8 cellular contexts compared by ENCODE assay signal in the genomic region with DNA sequence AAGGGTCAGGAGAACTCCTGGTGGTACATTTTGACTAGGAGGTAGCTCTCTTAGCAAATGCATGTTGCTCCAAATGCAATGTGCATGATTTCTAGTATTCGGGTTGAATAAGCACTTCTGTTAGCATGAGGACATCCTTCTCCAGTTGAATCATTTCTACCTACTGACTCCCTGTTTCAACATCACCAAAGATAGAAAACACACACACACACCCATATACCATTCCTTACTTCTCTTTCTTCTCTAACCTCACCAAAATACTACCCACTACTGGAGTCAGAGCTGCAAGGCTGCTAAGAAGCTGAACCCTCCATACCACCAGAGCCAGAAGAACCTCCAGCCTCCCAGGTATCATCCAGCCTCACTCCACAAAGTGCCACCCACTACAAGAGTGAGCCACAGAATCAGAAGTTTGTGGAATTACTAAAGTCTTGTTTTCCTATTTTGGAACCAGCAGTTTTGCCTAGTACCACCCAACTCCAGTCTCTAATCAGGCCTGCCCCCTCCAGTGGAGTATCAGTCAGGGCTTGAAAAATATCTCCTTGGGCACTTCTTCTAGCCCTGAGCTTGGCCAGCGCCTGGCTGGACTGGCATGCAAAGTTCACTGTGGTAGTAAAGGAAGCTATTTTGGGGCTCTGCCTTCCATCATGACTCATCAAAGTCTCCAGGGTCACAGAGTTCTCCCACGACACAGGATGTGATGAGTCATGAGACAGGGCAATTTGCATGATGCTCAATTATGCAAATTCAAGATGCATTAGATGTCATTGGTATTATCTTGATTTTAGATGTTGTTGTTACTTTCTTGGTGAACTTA.
DNase-seq lines count a peak whose midpoint lies in the region; ATAC-seq and TF ChIP-seq lines count a peak whose summit lies in the region.

No MANE protein-coding gene starts in this region.

- no peaks in the 10 kb centered on the region for H3K27me3 ChIP-seq in tibial nerve

- no peak for TF ChIP-seq POLR2A in tibial nerve (IDR thresholded peaks at IDR 0.05)

- no peak overlapping the region for H3K27ac Mint-ChIP-seq in stimulated activated effector memory CD8-positive, alpha-beta T cell treated with anti-CD3 and anti-CD28 coated beads, Interleukin-12 subunit alpha, Interleukin-12 subunit beta, amount 100 ng/mL, for 72 hours

- TF ChIP-seq CTCF in fibroblast of villous mesenchyme (IDR thresholded peaks at IDR 0.05; ENCODE audit: insufficient read depth, low read depth, low read length) = no peak
- TF ChIP-seq CTCF in tibial nerve (IDR thresholded peaks at IDR 0.05) = no peak

- DNase-seq in GDM1 (lab: John Stamatoyannopoulos, UW) (peak; percentile 6), SK-MEL-5 (ENCODE audit: low read depth, low spot score) (peak; percentile 37), fibroblast of villous mesenchyme (ENCODE audit: low read depth) (peak; percentile 88), HuH-7 (ENCODE audit: low spot score) (no peak), tibial nerve (ENCODE audit: low spot score in 2 of 2) (no peak)
- no peak for DNase-seq in stimulated activated effector memory CD8-positive, alpha-beta T cell treated with anti-CD3 and anti-CD28 coated beads, Interleukin-12 subunit alpha, Interleukin-12 subunit beta, amount 100 ng/mL, for 72 hours (ENCODE audit: low spot score in 2 of 2)

- no peak overlapping the region for H3K4me3 Mint-ChIP-seq in stimulated activated effector memory CD8-positive, alpha-beta T cell treated with anti-CD3 and anti-CD28 coated beads, Interleukin-12 subunit alpha, Interleukin-12 subunit beta, amount 100 ng/mL, for 72 hours

- no peaks in the 10 kb centered on the region for H3K36me3 ChIP-seq in tibial nerve

- no peak overlapping the region for H3K4me3 ChIP-seq in fibroblast of villous mesenchyme (ENCODE audit: low read depth, low read length)
- H3K4me3 ChIP-seq in tibial nerve = no peak overlapping the region

- H3K9me3 ChIP-seq in tibial nerve = no peaks in the 10 kb centered on the region

- peaks cover 6% of the 10 kb centered on the region for H3K4me1 Mint-ChIP-seq in stimulated activated effector memory CD8-positive, alpha-beta T cell treated with anti-CD3 and anti-CD28 coated beads, Interleukin-12 subunit alpha, Interleukin-12 subunit beta, amount 100 ng/mL, for 72 hours

- in situ Hi-C loops in SK-MEL-5 (cut with HindIII; ENCODE audit: low pct_unique_long_range_greater_than_20kb, low sequenced_read_pairs) = no loop called here

- H3K36me3 Mint-ChIP-seq in stimulated activated effector memory CD8-positive, alpha-beta T cell treated with anti-CD3 and anti-CD28 coated beads, Interleukin-12 subunit alpha, Interleukin-12 subunit beta, amount 100 ng/mL, for 72 hours = no peaks in the 10 kb centered on the region

- H3K27ac ChIP-seq in tibial nerve = no peak overlapping the region

- WGBS in tibial nerve, 2 donors = 30 to 55% methylated on average over 2 to 3 of the region's 3 CpGs

- peaks cover 0 to 29% (median 11%) of the 10 kb centered on the region in 4 donors for H3K4me1 ChIP-seq in tibial nerve

- TF ChIP-seq EP300 in tibial nerve (IDR thresholded peaks at IDR 0.05) = no peak

- no peaks in the 10 kb centered on the region for H3K9me3 Mint-ChIP-seq in stimulated activated effector memory CD8-positive, alpha-beta T cell treated with anti-CD3 and anti-CD28 coated beads, Interleukin-12 subunit alpha, Interleukin-12 subunit beta, amount 100 ng/mL, for 72 hours

- ATAC-seq in GM19397 (IDR thresholded peaks at IDR 0.05; ENCODE audit: unreplicated experiment) (peak; percentile 85), HG03354 (IDR thresholded peaks at IDR 0.05; ENCODE audit: poor library complexity, severe bottlenecking, unreplicated experiment) (peak; percentile 97)
- peak; percentile 82 for ATAC-seq in stimulated activated effector memory CD8-positive, alpha-beta T cell treated with anti-CD3 and anti-CD28 coated beads, Interleukin-12 subunit alpha, Interleukin-12 subunit beta, amount 100 ng/mL, for 72 hours

Comparison
In these comparisons a context has a peak if more than half of its experiments do, and no peak if none do; other contexts are left out.
1. DNase-seq: peak in GDM1 (single experiment), SK-MEL-5 (single experiment) and fibroblast of villous mesenchyme (single experiment); none in stimulated activated effector memory CD8-positive, alpha-beta T cell treated with anti-CD3 and anti-CD28 coated beads, Interleukin-12 subunit alpha, Interleukin-12 subunit beta, amount 100 ng/mL, for 72 hours (0 of 2), HuH-7 (single experiment) and tibial nerve (0 of 2).
2. Peak in every context shown above with its lines, with median percentiles within 50 percentile points of each other: ATAC-seq.